18 cellular contexts compared by ENCODE assay signal in the genomic region with DNA sequence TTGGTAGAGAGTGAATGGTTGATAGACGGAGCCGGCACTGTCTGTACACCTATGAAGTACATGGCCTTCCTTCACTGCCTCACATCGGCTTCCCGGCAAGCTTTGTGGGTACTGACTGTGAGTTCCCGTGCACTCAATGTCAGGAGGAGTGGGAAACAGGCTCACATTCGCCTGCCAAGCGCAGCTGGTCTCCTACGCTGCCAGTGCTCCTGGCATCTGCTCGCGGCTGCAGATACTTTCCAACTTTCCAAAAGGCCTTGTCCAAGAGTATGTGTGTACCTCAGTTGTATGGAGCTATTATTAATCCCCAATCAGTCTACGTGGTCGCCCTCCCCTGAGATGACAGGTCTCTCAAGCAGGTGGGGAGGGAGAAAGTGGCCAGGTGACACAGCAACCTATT.
"Had no signal": no experiment of that assay in that cellular context is flagged by ENCODE, and none has a peak within 500 bp of the region (broad histone marks: within the 10 kb centered on the region; RNA-seq: fewer than 3 reads in every experiment).

No MANE protein-coding gene starts in this region.

- H3K27me3 ChIP-seq: gastroesophageal sphincter, hepatocyte, neutrophil, right lobe of liver, transverse colon had no signal

- H3K4me1 ChIP-seq: esophagus squamous epithelium, gastroesophageal sphincter, right lobe of liver, transverse colon had no signal

- DNase-seq: central memory CD4-positive, alpha-beta T cell; effector memory CD8-positive, alpha-beta T cell; esophagus squamous epithelium; foreskin fibroblast; glutamatergic neuron; kidney; left cardiac atrium; mucosa of descending colon; naive thymus-derived CD8-positive, alpha-beta T cell; right lobe of liver; stimulated activated CD4-positive, alpha-beta T cell treated with anti-CD3 and anti-CD28 coated beads, Interleukin-4, amount 100 ng/mL, for 1 hour; transverse colon had no signal

- H3K36me3 ChIP-seq: esophagus squamous epithelium, gastroesophageal sphincter, neutrophil, right lobe of liver, thoracic aorta, transverse colon had no signal

- H3K4me3 ChIP-seq: coronary artery, esophagus squamous epithelium, gastroesophageal sphincter, hepatocyte, mucosa of descending colon, right lobe of liver, thoracic aorta, transverse colon had no signal

- H3K27ac ChIP-seq: coronary artery, esophagus squamous epithelium, gastroesophageal sphincter, hepatocyte, neutrophil, right lobe of liver, thoracic aorta, transverse colon had no signal

- H3K9me3 ChIP-seq: gastroesophageal sphincter, mucosa of descending colon, neutrophil, right lobe of liver, transverse colon had no signal

- ATAC-seq: effector memory CD8-positive, alpha-beta T cell; gastroesophageal sphincter; mucosa of descending colon; naive thymus-derived CD8-positive, alpha-beta T cell; right lobe of liver; stimulated activated memory B cell treated with anti-CD40 and anti-IgM and Interleukin-4, amounts not matched to agents 10 μg/mL and 1 μg/mL and 100 μg/mL, for 72 hours had no signal
